5 cellular contexts compared by ENCODE assay signal in the genomic region with DNA sequence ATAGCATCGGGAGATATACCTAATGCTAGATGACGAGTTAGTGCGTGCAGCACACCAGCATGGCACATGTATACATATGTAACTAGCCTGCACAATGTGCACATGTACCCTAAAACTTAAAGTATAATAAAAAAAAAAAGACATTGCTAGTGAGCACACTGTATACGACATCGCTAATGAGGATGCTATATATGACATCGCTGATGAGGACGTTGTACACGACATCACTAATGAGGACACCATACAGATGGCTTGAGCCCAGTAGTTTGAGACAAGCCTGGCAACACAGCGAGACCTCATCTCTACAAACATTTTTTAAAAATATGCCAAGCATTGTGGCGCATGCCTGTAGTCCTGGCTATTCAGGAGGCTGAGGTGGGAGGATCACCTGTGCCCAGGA. TPM values are rescaled to one million over a fixed set of nuclear protein-coding genes. Genes with fewer than 3 reads are reported as not detected.
A peak's percentile ranks its signal among the peaks of the same experiment; 100 is the strongest.
DNase-seq lines count a peak whose midpoint lies in the region; ATAC-seq and TF ChIP-seq lines count a peak whose summit lies in the region.
"Not testable (repeated sequence)": the region's sequence is repeated elsewhere in the genome, so short reads cannot be mapped to it uniquely, and the experiment has no call there.

No MANE protein-coding gene starts in this region.

- not testable (repeated sequence) for BruUV-seq in IMR-90 (replicated peaks; lab: Mats Ljungman, UMichigan)

- H3K27ac ChIP-seq in GM23248; IMR-90 (ENCODE audit: insufficient read depth, low read length); endodermal cell (ENCODE audit: low read depth, low read length): not testable (repeated sequence)

- H3K4me2 ChIP-seq in GM23248 (ENCODE audit: unreplicated experiment); IMR-90 (ENCODE audit: low read depth, low read length): not testable (repeated sequence)

- not testable (repeated sequence) for H3K9me2 ChIP-seq in GM23248 (ENCODE audit: insufficient read depth)

- not testable (repeated sequence) for H3K79me2 ChIP-seq in GM23248 (ENCODE audit: insufficient read depth)

- H3K9me3 Mint-ChIP-seq in endodermal cell; stimulated activated effector memory CD8-positive, alpha-beta T cell treated with anti-CD3 and anti-CD28 coated beads, Interleukin-12 subunit alpha, Interleukin-12 subunit beta, amount 100 ng/mL, for 72 hours: not testable (repeated sequence)

- 90 to 98% methylated on average over 9 to 10 of the region's 10 CpGs for WGBS in GM23248 (ENCODE audit: low coverage in 1 of 2, low lambda C conversion rate in 2 of 2, missing lambda C conversion rate in 2 of 2), 2 experiments
- WGBS in IMR-90 (ENCODE audit: extremely low coverage in 2 of 2, insufficient read length in 1 of 2), 2 experiments: no CpG with 5 or more reads among the region's 10 CpGs
- 97 to 100% methylated on average over 5 to 7 of the region's 10 CpGs for WGBS in endodermal cell (ENCODE audit: insufficient coverage in 1 of 2, insufficient read length in 1 of 2), 2 experiments

- not testable (repeated sequence) for H4K8ac ChIP-seq in IMR-90 (ENCODE audit: low read depth in 2 of 2, low read length in 2 of 2)

- not testable (repeated sequence) for TF ChIP-seq CTCF in IMR-90 (conservative IDR thresholded peaks at IDR 0.05; ENCODE audit: low read depth, low read length); endodermal cell (conservative IDR thresholded peaks at IDR 0.05)

- not testable (repeated sequence) for H3K14ac ChIP-seq in IMR-90 (replicated peaks; ENCODE audit: low read depth, low read length)

- H3K27me3 ChIP-seq in GM23248 (replicated peaks; ENCODE audit: insufficient read depth); IMR-90 (ENCODE audit: control insufficient read depth, insufficient read depth, low read length); endodermal cell (ENCODE audit: control insufficient read depth, insufficient read depth, low read length, poor library complexity, severe bottlenecking): not testable (repeated sequence)

- H3K9me3 ChIP-seq in GM23248 (ENCODE audit: low read depth); IMR-90 (ENCODE audit: control insufficient read depth, insufficient read depth, low read length); endodermal cell (ENCODE audit: control insufficient read depth, low read length): not testable (repeated sequence)

- not testable (repeated sequence) for H3K4ac ChIP-seq in IMR-90 (ENCODE audit: low read depth, low read length)

- H2AK9ac ChIP-seq in IMR-90 (replicated peaks; ENCODE audit: low read depth, low read length, poor library complexity): not testable (repeated sequence)

- H3K18ac ChIP-seq in IMR-90 (ENCODE audit: low read depth, low read length): not testable (repeated sequence)

- 0 out of 2 replicates have a peak overlapping the region, but pooled peaks have one; percentile 19 for H2BK120ac ChIP-seq in IMR-90 (ENCODE audit: low read depth, low read length)

- not testable (repeated sequence) for H3K9ac ChIP-seq in GM23248; IMR-90 (ENCODE audit: low read depth, low read length); endodermal cell (ENCODE audit: extremely low read depth, low read length, poor library complexity, severe bottlenecking)

- not testable (repeated sequence) for H3K36me3 Mint-ChIP-seq in endodermal cell (ENCODE audit: low read depth); stimulated activated effector memory CD8-positive, alpha-beta T cell treated with anti-CD3 and anti-CD28 coated beads, Interleukin-12 subunit alpha, Interleukin-12 subunit beta, amount 100 ng/mL, for 72 hours

- H3K27me3 Mint-ChIP-seq in endodermal cell (ENCODE audit: insufficient read depth): not testable (repeated sequence)

- in situ Hi-C loops in GM23248 (cut with MboI); IMR-90 (cut with MboI; ENCODE audit: low sequenced_read_pairs): not testable (repeated sequence)

- H4K5ac ChIP-seq in IMR-90 (ENCODE audit: low read depth, low read length): not testable (repeated sequence)

- DNase-seq in GM23248: peak; percentile 21
- not testable (repeated sequence) for DNase-seq in IMR-90; stimulated activated effector memory CD8-positive, alpha-beta T cell treated with anti-CD3 and anti-CD28 coated beads, Interleukin-12 subunit alpha, Interleukin-12 subunit beta, amount 100 ng/mL, for 72 hours (ENCODE audit: low spot score in 2 of 2)
- DNase-seq in SK-N-DZ (ENCODE audit: low spot score): peak; percentile 20
- DNase-seq in endodermal cell: peak; percentile 6

- H3K36me3 ChIP-seq in GM23248 (ENCODE audit: low read depth); IMR-90 (ENCODE audit: control insufficient read depth, insufficient read depth, low read length); endodermal cell (ENCODE audit: control insufficient read depth, insufficient read depth, low read length): not testable (repeated sequence)

- H3K23ac ChIP-seq in IMR-90 (ENCODE audit: low read depth, low read length): not testable (repeated sequence)

- not testable (repeated sequence) for H3K9me1 ChIP-seq in IMR-90 (ENCODE audit: insufficient read depth, low read length)

- not testable (repeated sequence) for TF ChIP-seq POLR2A in IMR-90 (IDR thresholded peaks at IDR 0.05; ENCODE audit: low read depth, low read length)

- H4K91ac ChIP-seq in IMR-90 (ENCODE audit: insufficient read depth, low read depth, low read length): not testable (repeated sequence)

- not testable (repeated sequence) for H2AFZ ChIP-seq in GM23248; IMR-90 (replicated peaks; ENCODE audit: low read length, poor library complexity)

- not testable (repeated sequence) for H3K4me1 Mint-ChIP-seq in endodermal cell; stimulated activated effector memory CD8-positive, alpha-beta T cell treated with anti-CD3 and anti-CD28 coated beads, Interleukin-12 subunit alpha, Interleukin-12 subunit beta, amount 100 ng/mL, for 72 hours

- H3K56ac ChIP-seq in IMR-90 (ENCODE audit: extremely low read depth, insufficient read depth, low read length): not testable (repeated sequence)

- POLR2A ChIA-PET in IMR-90 (lab: Charles Lee; ENCODE audit: unreplicated experiment): not testable (repeated sequence)

- H3K4me3 Mint-ChIP-seq in endodermal cell; stimulated activated effector memory CD8-positive, alpha-beta T cell treated with anti-CD3 and anti-CD28 coated beads, Interleukin-12 subunit alpha, Interleukin-12 subunit beta, amount 100 ng/mL, for 72 hours: not testable (repeated sequence)

- not testable (repeated sequence) for H4K20me1 ChIP-seq in GM23248 (ENCODE audit: insufficient read depth); IMR-90 (ENCODE audit: insufficient read depth, low read length)

- not testable (repeated sequence) for H3K79me1 ChIP-seq in IMR-90 (ENCODE audit: low read depth in 1 of 2, low read length in 2 of 2)

- not testable (repeated sequence) for TF ChIP-seq RAD21 in IMR-90 (IDR thresholded peaks at IDR 0.05; ENCODE audit: low read length)

- dilution Hi-C loops in IMR-90 (cut with HindIII; ENCODE audit: low sequenced_read_pairs, unreplicated experiment): not testable (repeated sequence)

- peaks cover 18% of the 10 kb centered on the region for H3F3A ChIP-seq in GM23248 (ENCODE audit: insufficient read depth)

- ATAC-seq in IMR-90 (ENCODE audit: low read depth): not testable (repeated sequence)
- ATAC-seq in stimulated activated effector memory CD8-positive, alpha-beta T cell treated with anti-CD3 and anti-CD28 coated beads, Interleukin-12 subunit alpha, Interleukin-12 subunit beta, amount 100 ng/mL, for 72 hours: peak; percentile 26

- not testable (repeated sequence) for H2BK15ac ChIP-seq in IMR-90 (ENCODE audit: low read depth, low read length)

- not testable (repeated sequence) for H2BK5ac ChIP-seq in IMR-90 (ENCODE audit: low read depth, low read length, poor library complexity, severe bottlenecking)

- intact Hi-C loops in IMR-90 (cut with micrococcal nuclease): not testable (repeated sequence)

- H3K27ac Mint-ChIP-seq in endodermal cell; stimulated activated effector memory CD8-positive, alpha-beta T cell treated with anti-CD3 and anti-CD28 coated beads, Interleukin-12 subunit alpha, Interleukin-12 subunit beta, amount 100 ng/mL, for 72 hours: not testable (repeated sequence)

- CTCF ChIA-PET in IMR-90 (lab: Yijun Ruan, JAX): not testable (repeated sequence)

- H3K4me3 ChIP-seq in GM23248; IMR-90 (ENCODE audit: insufficient read depth, low read depth, low read length); endodermal cell (ENCODE audit: low read length): not testable (repeated sequence)

- H3K4me1 ChIP-seq in GM23248 (ENCODE audit: insufficient read depth): peaks cover 16% of the 10 kb centered on the region
- H3K4me1 ChIP-seq in IMR-90 (ENCODE audit: control insufficient read depth, insufficient read depth, low read length); endodermal cell (ENCODE audit: control insufficient read depth, insufficient read depth, low read length): not testable (repeated sequence)

- H2BK20ac ChIP-seq in IMR-90 (ENCODE audit: low read depth, low read length): not testable (repeated sequence)

- peak overlapping the region; percentile 98 for H2AK5ac ChIP-seq in IMR-90 (ENCODE audit: low read depth, low read length)

RNA-seq across cellular contexts. Expression of gene ZNF74, which starts 31.5 kb away (rescaled TPM):
- total RNA-seq in GM23248 (2014; rRNA removed; shearing (Covaris generic)): 8.0 and 11.5 TPM in 2 replicates
- polyA plus RNA-seq in GM23248 (2016; fragmentation: Nextera tagmentation; extraction: Ambion mirVana) (3.7 TPM in 2 replicates), IMR-90 (2012; rRNA removed) (8.4 TPM in 2 replicates)
- total RNA-seq in IMR-90 (2012; rRNA removed) (6.9 and 7.5 TPM in 2 replicates), endodermal cell (10 to 100 TPM; 36.9 to 41.7 TPM)
- polyA plus RNA-seq in IMR-90 (2012; cell fraction: cytosol; rRNA removed): 5.9 and 10.0 TPM in 2 replicates
- 14.7 and 28.8 TPM in 2 replicates for polyA plus RNA-seq in IMR-90 (2012; cell fraction: nucleus; rRNA removed; ENCODE audit: low replicate concordance)
- 37.7 and 53.3 TPM in 2 replicates for polyA plus RNA-seq in SK-N-DZ (2014; cell fraction: cytosol; rRNA removed)
- 30.5 and 43.1 TPM in 2 replicates for polyA plus RNA-seq in SK-N-DZ (2014; cell fraction: nucleus; rRNA removed)
- 31.7 TPM for polyA plus RNA-seq in endodermal cell (2013, experiment 1 of 2)
- polyA plus RNA-seq in endodermal cell (2013, experiment 2 of 2): 28.7 TPM

RNA-seq across cellular contexts. Expression of gene DGCR6L, which starts 42.5 kb away (rescaled TPM):
- total RNA-seq in GM23248 (2014; rRNA removed; shearing (Covaris generic)): 73.3 and 84.6 TPM in 2 replicates
- 111 and 114 TPM in 2 replicates for polyA plus RNA-seq in GM23248 (2016; fragmentation: Nextera tagmentation; extraction: Ambion mirVana)
- total RNA-seq in IMR-90 (2012; rRNA removed): 65.4 and 68.6 TPM in 2 replicates
- 80.4 and 95.2 TPM in 2 replicates for polyA plus RNA-seq in IMR-90 (2012; rRNA removed)
- polyA plus RNA-seq in IMR-90 (2012; cell fraction: cytosol; rRNA removed): 119 and 128 TPM in 2 replicates
- 30.9 and 64.5 TPM in 2 replicates for polyA plus RNA-seq in IMR-90 (2012; cell fraction: nucleus; rRNA removed; ENCODE audit: low replicate concordance)
- 52.4 and 68.6 TPM in 2 replicates for polyA plus RNA-seq in SK-N-DZ (2014; cell fraction: cytosol; rRNA removed)
- polyA plus RNA-seq in SK-N-DZ (2014; cell fraction: nucleus; rRNA removed): 65.0 and 66.5 TPM in 2 replicates
- total RNA-seq in endodermal cell: 10 to 100 TPM; 51.3 to 53.7 TPM
- 47.1 TPM for polyA plus RNA-seq in endodermal cell (2013, experiment 1 of 2)
- polyA plus RNA-seq in endodermal cell (2013, experiment 2 of 2): 44.6 TPM
